27 cellular contexts compared by ENCODE assay signal in genomic region chr17:55190748-55191147, GRCh38.
DNase-seq lines count a peak whose midpoint lies in the region; ATAC-seq, FAIRE-seq and TF ChIP-seq lines count a peak whose summit lies in the region.
"Had no signal": no experiment of that assay in that cellular context is flagged by ENCODE, and none has a peak within 500 bp of the region (broad histone marks: within the 10 kb centered on the region; RNA-seq: fewer than 3 reads in every experiment).

No MANE protein-coding gene starts in this region.

- in situ Hi-C loops in GM12878 (cut with MboI): no loop called here

- peak; percentile 84 for FAIRE-seq in GM12878 (lab: Jason Lieb, UNC)
- FAIRE-seq: astrocyte, G401.6 had no signal

- no peak overlapping the region for H3K4me2 ChIP-seq in GM12878 (ENCODE audit: control insufficient read depth, insufficient read depth)
- H3K4me2 ChIP-seq: BLaER1 treated with 17β-estradiol and CSF1 and Interleukin-3, amounts not matched to agents 10 nM and 100 nM had no signal

- no peaks in the 10 kb centered on the region for H3K27me3 ChIP-seq in GM12878 (replicated peaks in 1 of 2; ENCODE audit: control insufficient read depth in 2 of 2, insufficient read depth in 2 of 2, low read length in 1 of 2)
- H3K27me3 ChIP-seq: BLaER1 treated with 17β-estradiol and CSF1 and Interleukin-3, amounts not matched to agents 10 nM and 100 nM; heart left ventricle; right atrium auricular region had no signal

- TF ChIP-seq RAD21 in GM12878 (IDR thresholded peaks at IDR 0.05; ENCODE audit: insufficient read depth, low read depth, low read length): no peak

- DNase-seq in GM12878 (ENCODE audit: low read depth, low spot score) (no peak), OCI-M2 (lab: John Stamatoyannopoulos, UW; ENCODE audit: unreplicated experiment) (no peak), superior temporal gyrus (ENCODE audit: extremely low spot score) (no peak), NOMO-1 treated with DMSO at 0.1 percent for 48 hours (lab: John Stamatoyannopoulos, UW; ENCODE audit: unreplicated experiment) (no peak)
- DNase-seq: activated CD4-positive, alpha-beta T cell treated with anti-CD3 and anti-CD28 coated beads for 36 hours; activated CD8-positive, alpha-beta memory T cell treated with anti-CD3 and anti-CD28 coated beads for 24 hours; activated effector memory CD4-positive, alpha-beta T cell treated with anti-CD3 and anti-CD28 coated beads, Interleukin-2, amount 50 U/mL, for 16 hours; activated naive CD8-positive, alpha-beta T cell treated with anti-CD3 and anti-CD28 coated beads for 36 hours; activated T-cell treated with anti-CD3 and anti-CD28 coated beads, Interleukin-2, amount 50 U/mL, for 1 hour; effector memory CD8-positive, alpha-beta T cell; foreskin keratinocyte; GM23248; heart left ventricle; left cardiac atrium; NCI-H524; SHP77; stimulated activated CD4-positive, alpha-beta T cell treated with anti-CD3 and anti-CD28 coated beads, Interleukin-2, amount 100 ng/mL, for 48 hours had no signal

- no peaks in the 10 kb centered on the region for H3K79me2 ChIP-seq in GM12878 (ENCODE audit: control insufficient read depth, insufficient read depth, low read length)
- H3K79me2 ChIP-seq: parathyroid adenoma had no signal

- TF ChIP-seq EP300 in GM12878 (IDR thresholded peaks at IDR 0.05; ENCODE audit: borderline replicate concordance in 1 of 2, control insufficient read depth in 1 of 2, low read depth in 2 of 2, low read length in 2 of 2): no peak

- no peak overlapping the region for H2AFZ ChIP-seq in GM12878 (ENCODE audit: control insufficient read depth, low read depth, low read length)
- H2AFZ ChIP-seq: GM23248, parathyroid adenoma had no signal

- no peaks in the 10 kb centered on the region for H3K4me1 ChIP-seq in GM12878 (ENCODE audit: control insufficient read depth, insufficient read depth, low read length)
- H3K4me1 ChIP-seq: BLaER1 treated with 17β-estradiol and CSF1 and Interleukin-3, amounts not matched to agents 10 nM and 100 nM; foreskin keratinocyte; heart left ventricle; parathyroid adenoma; right atrium auricular region had no signal

- no peak for TF ChIP-seq CTCF in GM12878 (IDR thresholded peaks at IDR 0.05 in 2 of 3, conservative IDR thresholded peaks at IDR 0.05 in 1 of 3; ENCODE audit: control insufficient read depth in 2 of 3, extremely low read depth in 1 of 3, insufficient read depth in 1 of 3, low read depth in 3 of 3, low read length in 3 of 3)

- H3K27ac ChIP-seq in GM12878 (ENCODE audit: control insufficient read depth, insufficient read depth): no peak overlapping the region
- H3K27ac ChIP-seq: BLaER1 treated with 17β-estradiol and CSF1 and Interleukin-3, amounts not matched to agents 10 nM and 100 nM; coronary artery; foreskin keratinocyte; GM23248; heart left ventricle; parathyroid adenoma; right atrium auricular region had no signal

- no peak overlapping the region for H3K4me3 ChIP-seq in GM12878
- H3K4me3 ChIP-seq: BLaER1 treated with 17β-estradiol and CSF1 and Interleukin-3, amounts not matched to agents 10 nM and 100 nM; coronary artery; GM23248; heart left ventricle; right atrium auricular region had no signal

- intact Hi-C loops in GM12878 (cut with micrococcal nuclease; ENCODE audit: unreplicated experiment): no loop called here

- no peaks in the 10 kb centered on the region for H4K20me1 ChIP-seq in GM12878 (ENCODE audit: control insufficient read depth, insufficient read depth)
- H4K20me1 ChIP-seq: BLaER1 treated with 17β-estradiol and CSF1 and Interleukin-3, amounts not matched to agents 10 nM and 100 nM had no signal

- H3K9ac ChIP-seq in GM12878 (ENCODE audit: control insufficient read depth, insufficient read depth, low read length): no peak overlapping the region
- H3K9ac ChIP-seq: BLaER1 treated with 17β-estradiol and CSF1 and Interleukin-3, amounts not matched to agents 10 nM and 100 nM; GM23248; parathyroid adenoma had no signal

- 26% methylated on average over 2 of the region's 2 CpGs for WGBS in GM12878 (ENCODE audit: insufficient coverage, insufficient replicate concordance, low lambda C conversion rate, missing lambda C conversion rate)

- no peaks in the 10 kb centered on the region for H3K9me3 ChIP-seq in GM12878 (replicated peaks; ENCODE audit: control insufficient read depth, insufficient read depth, low read length)
- H3K9me3 ChIP-seq: BLaER1 treated with 17β-estradiol and CSF1 and Interleukin-3, amounts not matched to agents 10 nM and 100 nM; heart left ventricle; right atrium auricular region had no signal

- CTCF ChIA-PET in GM12878 (lab: Yijun Ruan, JAX): interaction anchor here (0.7 to 1.4 kb wide), 2 partner anchors 9 to 11 kb away, joined by 3 read pairs; no protein-coding TSS in a partner anchor

- RAD21 ChIA-PET in GM12878 (lab: Charles Lee; ENCODE audit: unreplicated experiment): interaction anchor here (0.9 kb wide), 1 partner anchor 41 kb away, joined by 4 read pairs; no protein-coding TSS in a partner anchor

- H3K36me3 ChIP-seq in GM12878 (ENCODE audit: control insufficient read depth in 2 of 2, insufficient read depth in 2 of 2, low read length in 1 of 2): no peaks in the 10 kb centered on the region
- H3K36me3 ChIP-seq: BLaER1 treated with 17β-estradiol and CSF1 and Interleukin-3, amounts not matched to agents 10 nM and 100 nM; heart left ventricle; right atrium auricular region had no signal

- BruUV-seq in GM12878 (replicated peaks; lab: Mats Ljungman, UMichigan): no TSS peak

- TF ChIP-seq POLR2A in GM12878 (IDR thresholded peaks at IDR 0.05; ENCODE audit: low read depth, low read length): no peak

- SMC1A ChIA-PET in GM12878 (lab: Charles Lee; ENCODE audit: uncharacterized antibody, unreplicated experiment): interaction anchor here (0.6 to 1.4 kb wide), 5 partner anchors 41 to 100 kb away, joined by 3 read pairs; no protein-coding TSS in a partner anchor

- POLR2A ChIA-PET in GM12878 (lab: Charles Lee): no interaction called here

- ATAC-seq in GM18511 (IDR thresholded peaks at IDR 0.05; ENCODE audit: unreplicated experiment): peak; percentile 77
- peak; percentile 26 for ATAC-seq in GM19468 (IDR thresholded peaks at IDR 0.05; ENCODE audit: extremely low read depth, unreplicated experiment)
- peak; percentile 66 for ATAC-seq in HG02884 (IDR thresholded peaks at IDR 0.05; ENCODE audit: unreplicated experiment)
- peak; percentile 78 for ATAC-seq in GM12878
- ATAC-seq in HG02938 (IDR thresholded peaks at IDR 0.05; ENCODE audit: unreplicated experiment): no peak
- ATAC-seq: activated CD4-positive, alpha-beta T cell treated with anti-CD3 and anti-CD28 coated beads for 36 hours; effector memory CD8-positive, alpha-beta T cell; foreskin keratinocyte; heart left ventricle; left cardiac atrium had no signal

TF ChIP-seq in GM12878, 131 proteins besides CTCF, POLR2A, EP300 and RAD21 (continues in another document):
- TF ChIP-seq ESRRA (IDR thresholded peaks at IDR 0.05; ENCODE audit: low read length): no peak
- no peak for TF ChIP-seq RELB (IDR thresholded peaks at IDR 0.05; ENCODE audit: low read depth)
- no peak for TF ChIP-seq NBN (IDR thresholded peaks at IDR 0.05)
- no peak for TF ChIP-seq RCOR1 (conservative IDR thresholded peaks at IDR 0.05; ENCODE audit: low read depth, low read length)
- TF ChIP-seq ZNF24 (IDR thresholded peaks at IDR 0.05): no peak
- no peak for TF ChIP-seq CBX3 (IDR thresholded peaks at IDR 0.05; ENCODE audit: borderline replicate concordance, low read depth)
- no peak for TF ChIP-seq GABPA (IDR thresholded peaks at IDR 0.05; ENCODE audit: low read depth)
- TF ChIP-seq ASH2L (IDR thresholded peaks at IDR 0.05; ENCODE audit: borderline replicate concordance, low read depth): no peak
- TF ChIP-seq MLLT1 (IDR thresholded peaks at IDR 0.05): no peak
- no peak for TF ChIP-seq HCFC1 (IDR thresholded peaks at IDR 0.05; ENCODE audit: low read length)
- TF ChIP-seq RBBP5 (conservative IDR thresholded peaks at IDR 0.05): no peak
